12 cellular contexts compared by ENCODE assay signal in the genomic region with DNA sequence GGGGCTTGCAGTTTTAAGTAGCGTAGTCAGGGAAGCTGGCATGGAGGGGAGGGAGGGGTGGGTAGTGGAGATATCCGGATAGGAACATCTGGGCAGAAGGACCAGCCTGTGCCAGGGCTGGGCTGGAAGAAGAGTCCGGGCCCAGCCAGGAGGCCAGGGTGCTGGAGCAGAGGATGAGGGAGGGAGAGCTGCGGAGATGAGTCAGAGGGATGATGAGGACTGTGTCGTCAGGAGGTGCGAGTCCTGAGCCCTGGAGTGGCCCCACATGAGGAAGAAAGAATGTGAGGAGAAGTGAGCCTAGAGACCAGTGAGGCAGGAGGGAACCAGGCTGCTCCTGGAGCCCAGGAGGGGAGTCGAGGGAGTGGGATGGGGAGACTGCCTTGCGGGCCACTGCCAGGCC.
DNase-seq lines count a peak whose midpoint lies in the region; ATAC-seq and TF ChIP-seq lines count a peak whose summit lies in the region.
"Had no signal": no experiment of that assay in that cellular context is flagged by ENCODE, and none has a peak within 500 bp of the region (broad histone marks: within the 10 kb centered on the region; RNA-seq: fewer than 3 reads in every experiment).

No MANE protein-coding gene starts in this region.

- TF ChIP-seq POLR2A in Peyer's patch (IDR thresholded peaks at IDR 0.05), result no peak

- no peaks in the 10 kb centered on the region for H3K36me3 ChIP-seq in Peyer's patch

- TF ChIP-seq CTCF in AG09309 (IDR thresholded peaks at IDR 0.05; ENCODE audit: control insufficient read depth, insufficient read depth, low read depth, low read length, missing control alignments) (no peak), choroid plexus epithelial cell (conservative IDR thresholded peaks at IDR 0.05; ENCODE audit: low read depth, low read length) (no peak), omental fat pad (IDR thresholded peaks at IDR 0.05) (no peak), Peyer's patch (IDR thresholded peaks at IDR 0.05) (no peak)

- DNase-seq in AG09309 (ENCODE audit: low read depth), result peak; percentile 20
- peak; percentile 90 for DNase-seq in M059J (ENCODE audit: low read depth)
- DNase-seq in choroid plexus epithelial cell (ENCODE audit: low read depth), result peak; percentile 85
- DNase-seq in omental fat pad (ENCODE audit: low spot score), result no peak
- DNase-seq in stimulated activated CD4-positive, alpha-beta T cell treated with anti-CD3 and anti-CD28 coated beads, Interleukin-15, amount 100 ng/mL, for 24 hours, result no peak
- DNase-seq in GF-D8 (lab: John Stamatoyannopoulos, UW), result no peak
- no peak for DNase-seq in stimulated activated naive CD8-positive, alpha-beta T cell treated with anti-CD3 and anti-CD28 coated beads, Interleukin-15, Interleukin-2, amounts not matched to agents 100 U/mL and 50 U/mL, for 24 hours
- no peak for DNase-seq in Peyer's patch
- DNase-seq: CD4-positive, alpha-beta memory T cell; heart left ventricle; NCI-H2081; right lobe of liver had no signal

- no peaks in the 10 kb centered on the region for H3K27me3 ChIP-seq in Peyer's patch
- H3K27me3 ChIP-seq: heart left ventricle, right lobe of liver had no signal

- no peaks in the 10 kb centered on the region for H3K9me3 ChIP-seq in Peyer's patch
- H3K9me3 ChIP-seq: heart left ventricle, right lobe of liver had no signal

- ATAC-seq in omental fat pad (ENCODE audit: low FRiP score), result peak; percentile 45
- ATAC-seq in stimulated activated naive CD8-positive, alpha-beta T cell treated with anti-CD3 and anti-CD28 coated beads, Interleukin-15, Interleukin-2, amounts not matched to agents 100 U/mL and 50 U/mL, for 24 hours, result no peak
- ATAC-seq: heart left ventricle, right lobe of liver had no signal

- H3K4me3 ChIP-seq in AG09309 (ENCODE audit: control insufficient read depth, low read depth, low read length), result no peak overlapping the region
- no peak overlapping the region for H3K4me3 ChIP-seq in choroid plexus epithelial cell (ENCODE audit: low read depth, low read length)
- no peak overlapping the region for H3K4me3 ChIP-seq in Peyer's patch
- H3K4me3 ChIP-seq: heart left ventricle, right lobe of liver had no signal

- no peak overlapping the region for H3K27ac ChIP-seq in Peyer's patch
- H3K27ac ChIP-seq: heart left ventricle, right lobe of liver had no signal

- peaks cover 0 to 4% (median 0%) of the 10 kb centered on the region in 4 donors for H3K4me1 ChIP-seq in Peyer's patch
- H3K4me1 ChIP-seq: right lobe of liver had no signal

Comparison
In these comparisons a context has a peak if more than half of its experiments do, and no peak if none do; other contexts are left out.
1. DNase-seq: peak in AG09309 (single experiment), M059J (single experiment) and choroid plexus epithelial cell (single experiment); none in omental fat pad (single experiment), stimulated activated CD4-positive, alpha-beta T cell treated with anti-CD3 and anti-CD28 coated beads, Interleukin-15, amount 100 ng/mL, for 24 hours (single experiment), GF-D8 (single experiment), stimulated activated naive CD8-positive, alpha-beta T cell treated with anti-CD3 and anti-CD28 coated beads, Interleukin-15, Interleukin-2, amounts not matched to agents 100 U/mL and 50 U/mL, for 24 hours (single experiment) and Peyer's patch (0 of 3).